2 cellular contexts compared by ENCODE assay signal in the genomic region with DNA sequence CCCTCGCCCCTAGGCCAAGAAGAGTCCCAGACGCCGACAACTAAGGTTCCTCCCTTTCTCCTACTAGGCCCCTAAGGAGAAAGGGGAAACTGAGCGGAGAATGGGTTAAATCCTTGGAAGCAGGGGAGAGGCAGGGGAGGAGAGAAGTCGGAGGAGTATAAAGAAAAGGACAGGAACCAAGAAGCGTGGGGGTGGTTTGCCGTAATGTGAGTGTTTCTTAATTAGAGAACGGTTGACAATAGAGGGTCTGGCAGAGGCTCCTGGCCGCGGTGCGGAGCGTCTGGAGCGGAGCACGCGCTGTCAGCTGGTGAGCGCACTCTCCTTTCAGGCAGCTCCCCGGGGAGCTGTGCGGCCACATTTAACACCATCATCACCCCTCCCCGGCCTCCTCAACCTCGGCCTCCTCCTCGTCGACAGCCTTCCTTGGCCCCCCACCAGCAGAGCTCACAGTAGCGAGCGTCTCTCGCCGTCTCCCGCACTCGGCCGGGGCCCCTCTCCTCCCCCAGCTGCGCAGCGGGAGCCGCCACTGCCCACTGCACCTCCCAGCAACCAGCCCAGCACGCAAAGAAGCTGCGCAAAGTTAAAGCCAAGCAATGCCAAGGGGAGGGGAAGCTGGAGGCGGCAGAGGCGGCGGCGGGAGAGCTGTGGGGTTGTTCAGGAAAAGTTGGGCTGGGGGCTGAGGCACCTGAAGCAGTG.
TF ChIP-seq lines count a peak whose summit lies in the region.

No MANE protein-coding gene starts in this region.

TF ChIP-seq in SK-N-SH, 30 proteins besides CTCF, POLR2A, EP300 and RAD21 (continued from another document):
- TF ChIP-seq, protein P1, sequence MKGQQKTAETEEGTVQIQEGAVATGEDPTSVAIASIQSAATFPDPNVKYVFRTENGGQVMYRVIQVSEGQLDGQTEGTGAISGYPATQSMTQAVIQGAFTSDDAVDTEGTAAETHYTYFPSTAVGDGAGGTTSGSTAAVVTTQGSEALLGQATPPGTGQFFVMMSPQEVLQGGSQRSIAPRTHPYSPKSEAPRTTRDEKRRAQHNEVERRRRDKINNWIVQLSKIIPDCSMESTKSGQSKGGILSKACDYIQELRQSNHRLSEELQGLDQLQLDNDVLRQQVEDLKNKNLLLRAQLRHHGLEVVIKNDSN (IDR thresholded peaks at IDR 0.05; ENCODE audit: borderline replicate concordance, low read depth) = no peak
- no peak for TF ChIP-seq GATA2 (CRISPR knock-in tag; IDR thresholded peaks at IDR 0.05)
- TF ChIP-seq, protein P2, sequence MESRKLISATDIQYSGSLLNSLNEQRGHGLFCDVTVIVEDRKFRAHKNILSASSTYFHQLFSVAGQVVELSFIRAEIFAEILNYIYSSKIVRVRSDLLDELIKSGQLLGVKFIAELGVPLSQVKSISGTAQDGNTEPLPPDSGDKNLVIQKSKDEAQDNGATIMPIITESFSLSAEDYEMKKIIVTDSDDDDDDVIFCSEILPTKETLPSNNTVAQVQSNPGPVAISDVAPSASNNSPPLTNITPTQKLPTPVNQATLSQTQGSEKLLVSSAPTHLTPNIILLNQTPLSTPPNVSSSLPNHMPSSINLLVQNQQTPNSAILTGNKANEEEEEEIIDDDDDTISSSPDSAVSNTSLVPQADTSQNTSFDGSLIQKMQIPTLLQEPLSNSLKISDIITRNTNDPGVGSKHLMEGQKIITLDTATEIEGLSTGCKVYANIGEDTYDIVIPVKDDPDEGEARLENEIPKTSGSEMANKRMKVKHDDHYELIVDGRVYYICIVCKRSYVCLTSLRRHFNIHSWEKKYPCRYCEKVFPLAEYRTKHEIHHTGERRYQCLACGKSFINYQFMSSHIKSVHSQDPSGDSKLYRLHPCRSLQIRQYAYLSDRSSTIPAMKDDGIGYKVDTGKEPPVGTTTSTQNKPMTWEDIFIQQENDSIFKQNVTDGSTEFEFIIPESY (IDR thresholded peaks at IDR 0.05; ENCODE audit: borderline replicate concordance, low read depth) = no peak
- no peak for TF ChIP-seq RXRA (IDR thresholded peaks at IDR 0.05; ENCODE audit: borderline replicate concordance, low read depth)
- TF ChIP-seq SMC3 (IDR thresholded peaks at IDR 0.05; ENCODE audit: low read depth, low read length) = no peak
- TF ChIP-seq TCF12 (IDR thresholded peaks at IDR 0.05) = no peak
- TF ChIP-seq JUND (IDR thresholded peaks at IDR 0.05) = no peak
- no peak for TF ChIP-seq SIN3A (IDR thresholded peaks at IDR 0.05; ENCODE audit: borderline replicate concordance, low read depth, low read length)
- TF ChIP-seq ELF1 (IDR thresholded peaks at IDR 0.05) = no peak
- no peak for TF ChIP-seq FOSL2 (IDR thresholded peaks at IDR 0.05; ENCODE audit: borderline replicate concordance, low read depth)
- no peak for TF ChIP-seq NRF1 (IDR thresholded peaks at IDR 0.05; ENCODE audit: low read depth, low read length)
- TF ChIP-seq POLR2AphosphoS5 (IDR thresholded peaks at IDR 0.05; ENCODE audit: low read depth, low read length) = no peak
- no peak for TF ChIP-seq TAF1 (IDR thresholded peaks at IDR 0.05; ENCODE audit: borderline replicate concordance, low read depth, low read length)
- TF ChIP-seq, protein P3, sequence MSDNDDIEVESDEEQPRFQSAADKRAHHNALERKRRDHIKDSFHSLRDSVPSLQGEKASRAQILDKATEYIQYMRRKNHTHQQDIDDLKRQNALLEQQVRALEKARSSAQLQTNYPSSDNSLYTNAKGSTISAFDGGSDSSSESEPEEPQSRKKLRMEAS (IDR thresholded peaks at IDR 0.05; ENCODE audit: low read depth) = no peak

TF ChIP-seq in SK-N-SH treated with all-trans-retinoic acid at 6 μM for 48 hours, 23 proteins besides CTCF, POLR2A, EP300 and RAD21 (continued from another document):
- TF ChIP-seq, protein P4, sequence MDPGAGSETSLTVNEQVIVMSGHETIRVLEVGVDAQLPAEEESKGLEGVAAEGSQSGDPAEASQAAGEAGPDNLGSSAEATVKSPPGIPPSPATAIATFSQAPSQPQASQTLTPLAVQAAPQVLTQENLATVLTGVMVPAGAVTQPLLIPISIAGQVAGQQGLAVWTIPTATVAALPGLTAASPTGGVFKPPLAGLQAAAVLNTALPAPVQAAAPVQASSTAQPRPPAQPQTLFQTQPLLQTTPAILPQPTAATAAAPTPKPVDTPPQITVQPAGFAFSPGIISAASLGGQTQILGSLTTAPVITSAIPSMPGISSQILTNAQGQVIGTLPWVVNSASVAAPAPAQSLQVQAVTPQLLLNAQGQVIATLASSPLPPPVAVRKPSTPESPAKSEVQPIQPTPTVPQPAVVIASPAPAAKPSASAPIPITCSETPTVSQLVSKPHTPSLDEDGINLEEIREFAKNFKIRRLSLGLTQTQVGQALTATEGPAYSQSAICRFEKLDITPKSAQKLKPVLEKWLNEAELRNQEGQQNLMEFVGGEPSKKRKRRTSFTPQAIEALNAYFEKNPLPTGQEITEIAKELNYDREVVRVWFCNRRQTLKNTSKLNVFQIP (CRISPR knock-in tag; IDR thresholded peaks at IDR 0.05; ENCODE audit: borderline replicate concordance, low read depth) = no peak
- no peak for TF ChIP-seq ZNF8 (CRISPR knock-in tag; IDR thresholded peaks at IDR 0.05)
- TF ChIP-seq, protein P5, sequence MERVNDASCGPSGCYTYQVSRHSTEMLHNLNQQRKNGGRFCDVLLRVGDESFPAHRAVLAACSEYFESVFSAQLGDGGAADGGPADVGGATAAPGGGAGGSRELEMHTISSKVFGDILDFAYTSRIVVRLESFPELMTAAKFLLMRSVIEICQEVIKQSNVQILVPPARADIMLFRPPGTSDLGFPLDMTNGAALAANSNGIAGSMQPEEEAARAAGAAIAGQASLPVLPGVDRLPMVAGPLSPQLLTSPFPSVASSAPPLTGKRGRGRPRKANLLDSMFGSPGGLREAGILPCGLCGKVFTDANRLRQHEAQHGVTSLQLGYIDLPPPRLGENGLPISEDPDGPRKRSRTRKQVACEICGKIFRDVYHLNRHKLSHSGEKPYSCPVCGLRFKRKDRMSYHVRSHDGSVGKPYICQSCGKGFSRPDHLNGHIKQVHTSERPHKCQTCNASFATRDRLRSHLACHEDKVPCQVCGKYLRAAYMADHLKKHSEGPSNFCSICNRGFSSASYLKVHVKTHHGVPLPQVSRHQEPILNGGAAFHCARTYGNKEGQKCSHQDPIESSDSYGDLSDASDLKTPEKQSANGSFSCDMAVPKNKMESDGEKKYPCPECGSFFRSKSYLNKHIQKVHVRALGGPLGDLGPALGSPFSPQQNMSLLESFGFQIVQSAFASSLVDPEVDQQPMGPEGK (CRISPR knock-in tag; IDR thresholded peaks at IDR 0.05; ENCODE audit: borderline replicate concordance) = no peak
- TF ChIP-seq ZC3H10 (CRISPR knock-in tag; IDR thresholded peaks at IDR 0.05) = no peak
